19 cellular contexts compared by ENCODE assay signal in the genomic region with DNA sequence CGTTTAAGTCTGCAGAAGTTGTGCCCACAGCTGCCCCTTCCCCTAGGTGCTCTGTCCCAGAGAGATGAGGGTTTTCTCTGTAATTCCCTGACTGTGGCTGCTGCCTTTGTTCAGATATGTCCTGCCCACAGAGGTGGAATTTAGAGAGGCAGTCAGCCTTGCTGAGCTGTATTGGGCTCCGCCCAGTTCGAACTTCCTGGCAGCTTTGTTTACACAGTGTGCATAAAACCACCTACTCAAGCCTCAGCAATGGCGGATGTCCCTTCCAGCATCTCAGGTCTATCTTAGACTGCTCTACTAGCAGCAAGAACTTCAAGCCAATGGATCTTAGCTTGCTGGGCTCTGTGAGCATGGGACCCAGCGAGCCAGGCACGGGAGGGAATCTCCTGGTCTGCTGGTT. TPM values are rescaled to one million over a fixed set of nuclear protein-coding genes. Genes with fewer than 3 reads are reported as not detected.
DNase-seq lines count a peak whose midpoint lies in the region; ATAC-seq and TF ChIP-seq lines count a peak whose summit lies in the region.
"Had no signal": no experiment of that assay in that cellular context is flagged by ENCODE, and none has a peak within 500 bp of the region (broad histone marks: within the 10 kb centered on the region; RNA-seq: fewer than 3 reads in every experiment).

No MANE protein-coding gene starts in this region.

- H3K9me3 ChIP-seq in lung (ENCODE audit: control insufficient read depth in 2 of 2, insufficient read depth in 1 of 2, low read length in 1 of 2) = no peaks in the 10 kb centered on the region
- H3K9me3 ChIP-seq in stomach = peaks cover 0 to 6% (median 0%) of the 10 kb centered on the region in 4 donors
- H3K9me3 ChIP-seq: vagina had no signal

- H3K27me3 ChIP-seq in lung (ENCODE audit: control insufficient read depth, insufficient read depth) (no peaks in the 10 kb centered on the region), stomach (no peaks in the 10 kb centered on the region)
- H3K27me3 ChIP-seq: vagina had no signal

- CTCF ChIA-PET in activated CD4-positive, alpha-beta memory T cell treated with anti-CD3 and anti-CD28 coated beads, Interleukin-2, amount 10 ng/mL, durations not matched to agents 7 days and 5 days (lab: Charles Lee) = no interaction called here

- intact Hi-C loops in stomach (cut with DNase I; ENCODE audit: low total_unique reads) = no loop called here

- H3K9me3 Mint-ChIP-seq in activated CD4-positive, alpha-beta memory T cell treated with anti-CD3 and anti-CD28 coated beads, Interleukin-2, amount 10 ng/mL, durations not matched to agents 7 days and 5 days = no peaks in the 10 kb centered on the region
- H3K9me3 Mint-ChIP-seq in immature natural killer cell = peaks cover 0 to 7% (median 0%) of the 10 kb centered on the region in 6 donors
- H3K9me3 Mint-ChIP-seq: dendritic cell treated with granulocyte-macrophage colony-stimulating factor and Interleukin-4, amounts not matched to agents 40 ng/mL and 50 ng/mL, for 4 days had no signal

- TF ChIP-seq EP300 in stomach (IDR thresholded peaks at IDR 0.05) = no peak

- H3K36me3 ChIP-seq in lung (ENCODE audit: control insufficient read depth in 2 of 2, insufficient read depth in 2 of 2, low read length in 2 of 2) (no peaks in the 10 kb centered on the region), stomach (no peaks in the 10 kb centered on the region)
- H3K36me3 ChIP-seq: vagina had no signal

- 67 to 81% methylated on average over 6 of the region's 6 CpGs for WGBS in lung, 2 donors
- 60 to 85% (median 63%) methylated on average over 4 to 6 of the region's 6 CpGs for WGBS in stomach, 5 donors

- peaks cover 11% of the 10 kb centered on the region for H3K27me3 Mint-ChIP-seq in activated CD4-positive, alpha-beta memory T cell treated with anti-CD3 and anti-CD28 coated beads, Interleukin-2, amount 10 ng/mL, durations not matched to agents 7 days and 5 days
- H3K27me3 Mint-ChIP-seq in immature natural killer cell (ENCODE audit: low read depth in 3 of 3) = peaks cover 0 to 6% (median 0%) of the 10 kb centered on the region in 3 donors

- ATAC-seq in lung (ENCODE audit: insufficient read depth, low FRiP score) (no peak), GM21786 (IDR thresholded peaks at IDR 0.05; ENCODE audit: unreplicated experiment) (no peak)
- ATAC-seq: left ventricle myocardium superior, sciatic nerve had no signal

- POLR2A ChIA-PET in activated CD4-positive, alpha-beta memory T cell treated with anti-CD3 and anti-CD28 coated beads, Interleukin-2, amount 10 ng/mL, durations not matched to agents 7 days and 5 days (lab: Charles Lee) = no interaction called here

- no peak overlapping the region for H3K4me3 Mint-ChIP-seq in activated CD4-positive, alpha-beta memory T cell treated with anti-CD3 and anti-CD28 coated beads, Interleukin-2, amount 10 ng/mL, durations not matched to agents 7 days and 5 days
- no peak overlapping the region for H3K4me3 Mint-ChIP-seq in immature natural killer cell
- H3K4me3 Mint-ChIP-seq: activated B cell treated with CpG ODN at 0.5 μM for 24 hours; brain; dendritic cell treated with granulocyte-macrophage colony-stimulating factor and Interleukin-4, amounts not matched to agents 40 ng/mL and 50 ng/mL, for 4 days had no signal

- H3K36me3 Mint-ChIP-seq in activated CD4-positive, alpha-beta memory T cell treated with anti-CD3 and anti-CD28 coated beads, Interleukin-2, amount 10 ng/mL, durations not matched to agents 7 days and 5 days (ENCODE audit: low read depth) = no peaks in the 10 kb centered on the region
- no peaks in the 10 kb centered on the region for H3K36me3 Mint-ChIP-seq in immature natural killer cell
- H3K36me3 Mint-ChIP-seq: brain had no signal

- no peak for TF ChIP-seq POLR2A in stomach (IDR thresholded peaks at IDR 0.05)

- no peak overlapping the region for H3K27ac ChIP-seq in lung (ENCODE audit: low read depth in 1 of 2, low read length in 1 of 2)
- no peak overlapping the region for H3K27ac ChIP-seq in stomach
- H3K27ac ChIP-seq: vagina had no signal

- H3K4me1 Mint-ChIP-seq in activated CD4-positive, alpha-beta memory T cell treated with anti-CD3 and anti-CD28 coated beads, Interleukin-2, amount 10 ng/mL, durations not matched to agents 7 days and 5 days = peaks cover 2% of the 10 kb centered on the region
- H3K4me1 Mint-ChIP-seq in immature natural killer cell = no peaks in the 10 kb centered on the region
- H3K4me1 Mint-ChIP-seq: activated B cell treated with CpG ODN at 0.5 μM for 24 hours had no signal

- TF ChIP-seq CTCF in lung (IDR thresholded peaks at IDR 0.05; ENCODE audit: control extremely low read depth, extremely low read depth) (no peak), stomach (IDR thresholded peaks at IDR 0.05) (no peak)

- H3K4me1 ChIP-seq in lung (ENCODE audit: control insufficient read depth in 2 of 2, insufficient read depth in 2 of 2, low read length in 2 of 2) = no peaks in the 10 kb centered on the region
- no peaks in the 10 kb centered on the region for H3K4me1 ChIP-seq in stomach
- H3K4me1 ChIP-seq: vagina had no signal

- DNase-seq in SHP77 (lab: John Stamatoyannopoulos, UW) (peak; percentile 5 to 11), SHP77 treated with DMSO at 0.1 percent for 48 hours (lab: John Stamatoyannopoulos, UW) (no peak), HT-29 (ENCODE audit: low spot score) (peak; percentile 65), lung (ENCODE audit: low spot score) (peak; percentile 33), stomach (no peak), immature natural killer cell (no peak)
- DNase-seq in activated CD4-positive, alpha-beta memory T cell treated with anti-CD3 and anti-CD28 coated beads, Interleukin-2, amount 10 ng/mL, durations not matched to agents 7 days and 5 days = peak; percentile 30
- DNase-seq: activated B cell treated with CpG ODN at 0.5 μM for 24 hours; activated naive CD4-positive, alpha-beta T cell; left ventricle myocardium superior; MV-4-11; NCI-H2171; stimulated activated CD4-positive, alpha-beta T cell treated with anti-CD3 and anti-CD28 coated beads, Interleukin-1b, Interleukin-23, amount 100 ng/mL, for 48 hours had no signal

- no peak overlapping the region for H3K27ac Mint-ChIP-seq in activated CD4-positive, alpha-beta memory T cell treated with anti-CD3 and anti-CD28 coated beads, Interleukin-2, amount 10 ng/mL, durations not matched to agents 7 days and 5 days
- no peak overlapping the region for H3K27ac Mint-ChIP-seq in immature natural killer cell
- H3K27ac Mint-ChIP-seq: activated B cell treated with CpG ODN at 0.5 μM for 24 hours; brain; dendritic cell treated with granulocyte-macrophage colony-stimulating factor and Interleukin-4, amounts not matched to agents 40 ng/mL and 50 ng/mL, for 4 days had no signal

- no peak overlapping the region for H3K4me3 ChIP-seq in lung
- H3K4me3 ChIP-seq in stomach = no peak overlapping the region
- H3K4me3 ChIP-seq: vagina had no signal

RNA-seq across cellular contexts. Expression of gene LHCGR, which starts 48.1 kb away (rescaled TPM):
- not detected in 2 replicates for total RNA-seq in HT-29 (2014; rRNA removed; shearing (Covaris generic))
- not detected for total RNA-seq in activated CD4-positive, alpha-beta memory T cell treated with anti-CD3 and anti-CD28 coated beads, Interleukin-2, amount 10 ng/mL, durations not matched to agents 7 days and 5 days
- total RNA-seq in lung = under 1 TPM; 0.12 to 0.26 TPM
- polyA plus RNA-seq in lung = under 1 TPM; 0.02 to 0.06 TPM
- total RNA-seq in stomach = under 1 TPM in 2 of 5 donors, not detected in 3; 0.43 to 0.92 TPM
- under 1 TPM in 1 of 3 donors, not detected in 2; 0.25 TPM for polyA plus RNA-seq in stomach
- not detected for polyA plus RNA-seq in immature natural killer cell
- total RNA-seq: activated B cell treated with CpG ODN at 0.5 μM for 24 hours; T-helper 1 cell treated with Interleukin-12 subunit alpha and Interleukin-12 subunit beta and Interleukin-4 antibody, amounts not matched to agents 30 ng/mL and 1 ng/mL, for 36 hours; vagina had no signal

Comparison
In these comparisons a context has a peak if more than half of its experiments do, and no peak if none do; other contexts are left out.
1. DNase-seq: peak in SHP77 (2 of 2), HT-29 (single experiment), activated CD4-positive, alpha-beta memory T cell treated with anti-CD3 and anti-CD28 coated beads, Interleukin-2, amount 10 ng/mL, durations not matched to agents 7 days and 5 days (single experiment) and lung (single experiment); none in SHP77 treated with DMSO at 0.1 percent for 48 hours (single experiment), stomach (single experiment) and immature natural killer cell (0 of 3).